ENCODE assay signal across 8 cellular contexts in the genomic region with DNA sequence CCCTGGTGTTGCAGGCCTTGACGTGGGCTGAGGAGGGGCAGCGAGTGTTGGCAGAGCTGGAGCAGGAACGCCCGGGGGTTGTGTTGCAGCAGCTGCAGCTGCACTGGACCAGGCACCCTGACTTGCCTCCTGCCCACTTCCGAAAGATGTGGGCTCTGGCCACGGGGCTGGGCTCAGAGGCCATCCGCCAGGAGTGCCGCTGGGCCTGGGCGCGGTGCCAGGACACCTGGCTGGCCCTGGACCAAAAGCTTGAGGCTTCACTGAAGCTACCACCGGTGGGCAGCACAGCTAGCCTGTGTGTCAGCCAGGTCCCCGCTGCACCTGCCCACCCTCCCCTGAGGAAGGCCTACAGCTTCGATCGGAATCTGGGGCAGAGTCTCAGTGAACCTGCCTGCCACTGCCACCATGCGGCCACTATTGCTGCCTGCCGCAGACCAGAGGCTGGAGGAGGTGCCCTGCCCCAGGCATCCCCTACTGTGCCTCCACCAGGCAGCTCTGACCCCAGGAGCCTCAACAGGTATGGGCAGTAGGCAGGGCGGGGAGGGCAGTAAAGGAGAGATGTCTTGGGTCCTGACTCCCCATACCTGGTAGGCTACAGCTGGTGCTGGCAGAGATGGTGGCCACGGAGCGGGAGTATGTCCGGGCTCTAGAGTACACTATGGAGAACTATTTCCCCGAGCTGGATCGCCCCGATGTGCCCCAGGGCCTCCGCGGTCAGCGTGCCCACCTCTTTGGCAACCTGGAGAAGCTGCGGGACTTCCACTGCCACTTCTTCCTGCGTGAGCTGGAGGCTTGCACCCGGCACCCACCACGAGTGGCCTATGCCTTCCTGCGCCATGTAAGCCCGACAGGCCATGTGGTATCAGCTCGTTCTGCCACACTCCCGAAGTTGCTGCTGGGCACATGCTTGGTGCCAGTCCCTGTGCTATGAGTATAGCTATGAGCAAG. TPM values are rescaled to one million over a fixed set of nuclear protein-coding genes. Genes with fewer than 3 reads are reported as not detected.
DNase-seq lines count a peak whose midpoint lies in the region; ATAC-seq and TF ChIP-seq lines count a peak whose summit lies in the region.

No MANE protein-coding gene starts in this region.

- ATAC-seq in HCT116 (peak; percentile 73), Panc1 (peak; percentile 85), gastroesophageal sphincter (no peak), HG03442 (IDR thresholded peaks at IDR 0.05; ENCODE audit: unreplicated experiment) (no peak), GM18505 (IDR thresholded peaks at IDR 0.05; ENCODE audit: unreplicated experiment) (no peak)

- POLR2A ChIA-PET in HCT116 (lab: Charles Lee): interaction anchor here (1.5 kb wide), 1 partner anchor 38 kb away, joined by 4 read pairs; a partner anchor contains a TSS
- POLR2A ChIA-PET in Panc1 (lab: Charles Lee): no interaction called here

- CTCF ChIA-PET in HCT116 (lab: Charles Lee) (interaction anchor here (0.6 to 2.0 kb wide), 2 partner anchors 25 to 153 kb away, joined by 3 to 6 read pairs; no protein-coding TSS in a partner anchor), Panc1 (lab: Charles Lee) (interaction anchor here (0.6 to 1.6 kb wide), 5 partner anchors 22 to 331 kb away, joined by 3 to 6 read pairs (median 3); no protein-coding TSS in a partner anchor)

- RAD21 ChIA-PET in HCT116 (lab: Charles Lee; ENCODE audit: low non-redundant PET in 1 of 2, low total read pairs in 2 of 2, uncharacterized antibody in 2 of 2, unreplicated experiment in 2 of 2): no interaction called here

- TF ChIP-seq RAD21 in HCT116 (IDR thresholded peaks at IDR 0.05; ENCODE audit: low read depth): no peak

- H3K27me3 ChIP-seq in HCT116 (ENCODE audit: insufficient read depth, low read length) (no peaks in the 10 kb centered on the region), Panc1 (ENCODE audit: control insufficient read depth, insufficient read depth, low read length) (no peaks in the 10 kb centered on the region), gastroesophageal sphincter (no peaks in the 10 kb centered on the region)

- H3K27ac ChIP-seq in HCT116 (ENCODE audit: low read depth, low read length) (no peak overlapping the region), Panc1 (ENCODE audit: low read length) (no peak overlapping the region), gastroesophageal sphincter (no peak overlapping the region)

- peaks cover 8 to 19% of the 10 kb centered on the region in 2 experiments for H3K4me1 ChIP-seq in HCT116 (ENCODE audit: control insufficient read depth in 1 of 2, insufficient read depth in 2 of 2, low read length in 2 of 2)
- H3K4me1 ChIP-seq in Panc1 (ENCODE audit: control insufficient read depth, insufficient read depth, low read length): no peaks in the 10 kb centered on the region
- no peaks in the 10 kb centered on the region for H3K4me1 ChIP-seq in gastroesophageal sphincter

- no peaks in the 10 kb centered on the region for H4K20me1 ChIP-seq in HCT116 (ENCODE audit: insufficient read depth)

- no peaks in the 10 kb centered on the region for H3K79me2 ChIP-seq in HCT116 (ENCODE audit: insufficient read depth, low read length)

- BruUV-seq in HCT116 (replicated peaks; lab: Mats Ljungman, UMichigan) (no TSS peak), Panc1 (replicated peaks; lab: Mats Ljungman, UMichigan) (no TSS peak)

- DNase-seq in HCT116 (ENCODE audit: low read depth, low spot score): no peak
- DNase-seq in Panc1 (ENCODE audit: low read depth, low spot score): no peak
- DNase-seq in fibroblast of villous mesenchyme (ENCODE audit: low read depth): no peak
- DNase-seq in retina: peak; percentile 44
- DNase-seq in activated T-cell treated with anti-CD3 and anti-CD28 coated beads, Interleukin-2, amount 50 U/mL, for 48 hours: no peak

- in situ Hi-C loops in Panc1 (cut with HindIII; ENCODE audit: low pct_unique_long_range_greater_than_20kb, low sequenced_read_pairs): no loop called here

- peak in 2 of 3 experiments; percentile 28 to 34; a peak in 3 of 6 replicates for TF ChIP-seq CTCF in HCT116 (IDR thresholded peaks at IDR 0.05 in 2 of 3, conservative IDR thresholded peaks at IDR 0.05 in 1 of 3; ENCODE audit: borderline replicate concordance in 1 of 3, insufficient read depth in 1 of 3, low read depth in 2 of 3, low read length in 2 of 3)
- peak; percentile 80; the same call in 1 of the 2 replicates for TF ChIP-seq CTCF in Panc1 (IDR thresholded peaks at IDR 0.05)
- peak; percentile 37 for TF ChIP-seq CTCF in fibroblast of villous mesenchyme (IDR thresholded peaks at IDR 0.05; ENCODE audit: insufficient read depth, low read depth, low read length)
- TF ChIP-seq CTCF in gastroesophageal sphincter (IDR thresholded peaks at IDR 0.05): peak in 1 of 4 experiments; percentile 41

- no peak overlapping the region for H3K9ac ChIP-seq in HCT116 (ENCODE audit: low read length)

- peaks cover 3 to 5% of the 10 kb centered on the region in 2 experiments; a peak in 2 of 4 replicates for H3K36me3 ChIP-seq in HCT116 (ENCODE audit: control insufficient read depth in 1 of 2, insufficient read depth in 2 of 2, low read length in 2 of 2)
- H3K36me3 ChIP-seq in Panc1 (ENCODE audit: control insufficient read depth, insufficient read depth, low read length): no peaks in the 10 kb centered on the region; the same call in 1 of the 2 replicates
- peaks cover 0 to 6% of the 10 kb centered on the region in 2 donors for H3K36me3 ChIP-seq in gastroesophageal sphincter

- no peak overlapping the region for H3K4me2 ChIP-seq in HCT116 (ENCODE audit: low read length)

- 80% methylated on average over 1 of the region's 34 CpGs; no CpG with 5 or more reads in 1 of the 2 donors for WGBS in gastroesophageal sphincter (ENCODE audit: low coverage in 1 of 2), 2 donors

- H3K9me3 ChIP-seq in HCT116 (ENCODE audit: control insufficient read depth in 1 of 2, insufficient read depth in 1 of 2, low read depth in 1 of 2, low read length in 2 of 2): no peaks in the 10 kb centered on the region
- no peaks in the 10 kb centered on the region for H3K9me3 ChIP-seq in Panc1 (ENCODE audit: control insufficient read depth, insufficient read depth, low read depth, low read length)
- no peaks in the 10 kb centered on the region for H3K9me3 ChIP-seq in gastroesophageal sphincter

- H3K4me3 ChIP-seq in HCT116 (replicated peaks in 1 of 2; ENCODE audit: low read depth in 1 of 2, low read length in 2 of 2) (no peak overlapping the region), Panc1 (ENCODE audit: low read depth in 2 of 2, low read length in 2 of 2) (no peak overlapping the region), fibroblast of villous mesenchyme (ENCODE audit: low read depth, low read length) (no peak overlapping the region), gastroesophageal sphincter (no peak overlapping the region)

- H3K9me2 ChIP-seq in HCT116 (ENCODE audit: insufficient read depth): no peaks in the 10 kb centered on the region

- no peak for TF ChIP-seq POLR2A in HCT116 (IDR thresholded peaks at IDR 0.05; ENCODE audit: borderline replicate concordance, extremely low read depth, insufficient read depth, insufficient read length)
- TF ChIP-seq POLR2A in gastroesophageal sphincter (IDR thresholded peaks at IDR 0.05): no peak
- no peak for TF ChIP-seq POLR2A in GM18505 (IDR thresholded peaks at IDR 0.05; ENCODE audit: borderline replicate concordance, extremely low read depth, insufficient read depth, insufficient read length)

- TF ChIP-seq EP300 in gastroesophageal sphincter (IDR thresholded peaks at IDR 0.05): no peak

- no peak overlapping the region for H2AFZ ChIP-seq in HCT116 (ENCODE audit: low read depth, low read length, poor library complexity, severe bottlenecking)

- intact Hi-C loops in HCT116 (cut with micrococcal nuclease): no loop called here
- intact Hi-C loops in Panc1 (cut with micrococcal nuclease; ENCODE audit: unreplicated experiment): no loop called here

TF ChIP-seq in HCT116, 20 proteins besides CTCF, POLR2A, EP300 and RAD21 (continues in another document):
- no peak for TF ChIP-seq JUND (IDR thresholded peaks at IDR 0.05)
- no peak for TF ChIP-seq CEBPB (IDR thresholded peaks at IDR 0.05; ENCODE audit: low read depth)
- TF ChIP-seq FOSL1 (IDR thresholded peaks at IDR 0.05; ENCODE audit: low read depth): no peak
- no peak for TF ChIP-seq SIN3A (IDR thresholded peaks at IDR 0.05; ENCODE audit: low read depth)
- no peak for TF ChIP-seq POLR2AphosphoS5 (IDR thresholded peaks at IDR 0.05; ENCODE audit: low read depth, low read length)

RNA-seq across cellular contexts. Expression of a gene that starts 5.6 kb away (rescaled TPM):
- total RNA-seq in HCT116 (2021; ENCODE audit: unreplicated experiment) (38.5 TPM), Panc1 (2021; ENCODE audit: unreplicated experiment) (6.7 TPM), fibroblast of villous mesenchyme (18.1 and 19.6 TPM in 2 replicates), gastroesophageal sphincter (10 to 100 TPM in 1 of 4 donors, 1 to 10 TPM in 3; 3.0 to 14.4 (median 6.1) TPM)
- polyA plus RNA-seq in HCT116 (2012): 29.2 and 34.0 TPM in 2 replicates
- 4.3 TPM for polyA plus RNA-seq in Panc1 (2012; ENCODE audit: insufficient read length)

RNA-seq across cellular contexts. Expression of a gene that starts 36.2 kb away (rescaled TPM):
- total RNA-seq in HCT116 (2021; ENCODE audit: unreplicated experiment) (5.6 TPM), Panc1 (2021; ENCODE audit: unreplicated experiment) (1.7 TPM), fibroblast of villous mesenchyme (1.9 and 2.2 TPM in 2 replicates), gastroesophageal sphincter (under 1 TPM; 0.13 to 0.93 (median 0.21) TPM)
- polyA plus RNA-seq in HCT116 (2012): 5.4 and 6.7 TPM in 2 replicates
- polyA plus RNA-seq in Panc1 (2012; ENCODE audit: insufficient read length): 2.3 TPM

RNA-seq across cellular contexts. Expression of a gene that starts 37.7 kb away (rescaled TPM):
- total RNA-seq in HCT116 (2021; ENCODE audit: unreplicated experiment) (69.2 TPM), Panc1 (2021; ENCODE audit: unreplicated experiment) (9.3 TPM), fibroblast of villous mesenchyme (22.9 and 24.2 TPM in 2 replicates), gastroesophageal sphincter (10 to 100 TPM in 3 of 4 donors, 1 to 10 TPM in 1; 9.7 to 15.5 (median 12.9) TPM)
- polyA plus RNA-seq in HCT116 (2012): 46.5 and 50.2 TPM in 2 replicates
- 13.4 TPM for polyA plus RNA-seq in Panc1 (2012; ENCODE audit: insufficient read length)

RNA-seq across cellular contexts. Expression of a gene that starts 41.6 kb away (rescaled TPM):
- total RNA-seq in HCT116 (2021; ENCODE audit: unreplicated experiment) (not detected), Panc1 (2021; ENCODE audit: unreplicated experiment) (0.62 TPM), fibroblast of villous mesenchyme (under 0.01 TPM in 1 of 2 replicates, not detected in the other), gastroesophageal sphincter (under 1 TPM in 2 of 4 donors, not detected in 2; 0.13 to 0.19 TPM)
- polyA plus RNA-seq in HCT116 (2012): 0.09 and 0.25 TPM in 2 replicates
- polyA plus RNA-seq in Panc1 (2012; ENCODE audit: insufficient read length): 0.13 TPM

RNA-seq across cellular contexts. Expression of a gene that starts 41.6 kb away (rescaled TPM):
- total RNA-seq in HCT116 (2021; ENCODE audit: unreplicated experiment): not detected
- not detected in 2 replicates for polyA plus RNA-seq in HCT116 (2012)
- 0.54 TPM for total RNA-seq in Panc1 (2021; ENCODE audit: unreplicated experiment)
- polyA plus RNA-seq in Panc1 (2012; ENCODE audit: insufficient read length): 0.55 TPM
- not detected in 2 replicates for total RNA-seq in fibroblast of villous mesenchyme
- total RNA-seq in gastroesophageal sphincter: under 1 TPM in 1 of 4 donors, not detected in 3; 0.27 TPM

Comparison
In these comparisons a context has a peak if more than half of its experiments do, and no peak if none do; other contexts are left out.
1. ATAC-seq: peak in HCT116 (single experiment) and Panc1 (single experiment); none in gastroesophageal sphincter (single experiment), HG03442 (single experiment) and GM18505 (single experiment).